ENCODE assay signal across 12 cellular contexts in the genomic region with DNA sequence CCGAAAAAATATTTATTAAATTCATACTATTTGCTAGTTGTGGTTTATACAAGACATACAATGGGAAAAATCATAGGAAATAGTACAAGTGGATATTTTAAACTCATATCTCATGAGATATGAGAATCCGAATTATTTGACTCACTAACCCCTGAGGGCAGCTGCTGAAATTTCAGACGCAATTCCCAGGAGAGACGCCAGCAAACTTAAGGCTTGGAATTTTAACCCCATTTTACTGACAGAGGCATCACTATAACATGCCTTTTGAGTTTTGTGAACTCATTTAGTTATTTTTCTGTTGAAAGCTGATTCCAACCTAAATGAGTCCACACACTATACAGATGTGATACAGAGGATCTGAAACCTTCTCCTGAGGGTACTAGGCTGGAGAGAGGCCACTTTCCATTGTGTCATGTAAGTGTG. TPM values are rescaled to one million over a fixed set of nuclear protein-coding genes. Genes with fewer than 3 reads are reported as not detected.
DNase-seq lines count a peak whose midpoint lies in the region; ATAC-seq and TF ChIP-seq lines count a peak whose summit lies in the region.
"Had no signal": no experiment of that assay in that cellular context is flagged by ENCODE, and none has a peak within 500 bp of the region (broad histone marks: within the 10 kb centered on the region; RNA-seq: fewer than 3 reads in every experiment).

No MANE protein-coding gene starts in this region.

- H3K9me3 ChIP-seq in esophagus squamous epithelium (no peaks in the 10 kb centered on the region), neural progenitor cell (ENCODE audit: low read depth) (no peaks in the 10 kb centered on the region)
- H3K9me3 ChIP-seq: BLaER1 had no signal

- H3K9me3 Mint-ChIP-seq in neural progenitor cell, result no peaks in the 10 kb centered on the region
- no peaks in the 10 kb centered on the region for H3K9me3 Mint-ChIP-seq in stimulated activated naive B cell treated with anti-CD40 and anti-IgM and Interleukin-4, amounts not matched to agents 10 μg/mL and 1 μg/mL and 100 μg/mL, for 72 hours

- H3K79me2 ChIP-seq in neural progenitor cell (ENCODE audit: low read depth), result no peaks in the 10 kb centered on the region

- H3K4me3 Mint-ChIP-seq in neural progenitor cell, result no peak overlapping the region
- H3K4me3 Mint-ChIP-seq in stimulated activated naive B cell treated with anti-CD40 and anti-IgM and Interleukin-4, amounts not matched to agents 10 μg/mL and 1 μg/mL and 100 μg/mL, for 72 hours, result no peak overlapping the region

- no peaks in the 10 kb centered on the region for H3K36me3 Mint-ChIP-seq in neural progenitor cell
- H3K36me3 Mint-ChIP-seq in stimulated activated naive B cell treated with anti-CD40 and anti-IgM and Interleukin-4, amounts not matched to agents 10 μg/mL and 1 μg/mL and 100 μg/mL, for 72 hours, result no peaks in the 10 kb centered on the region

- H3K27ac Mint-ChIP-seq in neural progenitor cell, result no peak overlapping the region
- no peak overlapping the region for H3K27ac Mint-ChIP-seq in stimulated activated naive B cell treated with anti-CD40 and anti-IgM and Interleukin-4, amounts not matched to agents 10 μg/mL and 1 μg/mL and 100 μg/mL, for 72 hours

- no peak overlapping the region for H3K9ac ChIP-seq in neural progenitor cell
- H3K9ac ChIP-seq: BLaER1 had no signal

- 33 to 34% methylated on average over 4 of the region's 4 CpGs for WGBS in esophagus squamous epithelium, 2 donors

- no peak for ATAC-seq in HG02973 (IDR thresholded peaks at IDR 0.05; ENCODE audit: unreplicated experiment)
- no peak for ATAC-seq in stimulated activated naive B cell treated with anti-CD40 and anti-IgM and Interleukin-4, amounts not matched to agents 10 μg/mL and 1 μg/mL and 100 μg/mL, for 72 hours (replicated peaks)

- H2AFZ ChIP-seq in neural progenitor cell (replicated peaks), result peak overlapping the region; percentile 95

- intact Hi-C loops in esophagus squamous epithelium (cut with DNase I), result no loop called here

- H3F3A ChIP-seq in neural progenitor cell (ENCODE audit: low read depth), result no peaks in the 10 kb centered on the region

- H3K4me1 ChIP-seq in esophagus squamous epithelium (peaks cover 0 to 22% (median 8%) of the 10 kb centered on the region in 3 donors), neural progenitor cell (no peaks in the 10 kb centered on the region)
- H3K4me1 ChIP-seq: BLaER1 had no signal

- no peaks in the 10 kb centered on the region for H3K27me3 Mint-ChIP-seq in neural progenitor cell (ENCODE audit: insufficient read depth, low read depth)
- H3K27me3 Mint-ChIP-seq in stimulated activated naive B cell treated with anti-CD40 and anti-IgM and Interleukin-4, amounts not matched to agents 10 μg/mL and 1 μg/mL and 100 μg/mL, for 72 hours, result peaks cover 3 to 18% of the 10 kb centered on the region in 2 donors

- H3K27ac ChIP-seq in esophagus squamous epithelium (peak overlapping the region in 3 of 4 donors; percentile 23 to 59 (median 56)), neural progenitor cell (no peak overlapping the region)
- H3K27ac ChIP-seq: BLaER1 had no signal

- H3K4me3 ChIP-seq in esophagus squamous epithelium, result no peak overlapping the region
- no peak overlapping the region for H3K4me3 ChIP-seq in neural progenitor cell
- H3K4me3 ChIP-seq: BLaER1 had no signal

- H3K4me2 ChIP-seq in neural progenitor cell, result no peak overlapping the region
- H3K4me2 ChIP-seq: BLaER1 had no signal

- no peaks in the 10 kb centered on the region for H3K36me3 ChIP-seq in esophagus squamous epithelium
- H3K36me3 ChIP-seq in neural progenitor cell, result no peaks in the 10 kb centered on the region
- H3K36me3 ChIP-seq: BLaER1 had no signal

- H3K4me1 Mint-ChIP-seq in neural progenitor cell, result no peaks in the 10 kb centered on the region
- peaks cover 2 to 5% of the 10 kb centered on the region in 2 donors for H3K4me1 Mint-ChIP-seq in stimulated activated naive B cell treated with anti-CD40 and anti-IgM and Interleukin-4, amounts not matched to agents 10 μg/mL and 1 μg/mL and 100 μg/mL, for 72 hours

- H3K27me3 ChIP-seq in esophagus squamous epithelium (no peaks in the 10 kb centered on the region), neural progenitor cell (no peaks in the 10 kb centered on the region)
- H3K27me3 ChIP-seq: BLaER1 had no signal

- DNase-seq in AG20443 (ENCODE audit: low spot score), result peak; percentile 22
- DNase-seq in M059J (ENCODE audit: low read depth), result peak; percentile 26
- DNase-seq in esophagus squamous epithelium (lab: John Stamatoyannopoulos, UW), result no peak
- no peak for DNase-seq in neural progenitor cell (ENCODE audit: low spot score)
- no peak for DNase-seq in RPMI8226
- DNase-seq in NCI-H2196 (lab: John Stamatoyannopoulos, UW; ENCODE audit: unreplicated experiment), result no peak
- no peak for DNase-seq in stimulated activated naive B cell treated with anti-CD40 and anti-IgM and Interleukin-4, amounts not matched to agents 10 μg/mL and 1 μg/mL and 100 μg/mL, for 72 hours
- DNase-seq: activated CD8-positive, alpha-beta memory T cell treated with anti-CD3 and anti-CD28 coated beads, Interleukin-2, amount 50 U/mL, for 48 hours; NCI-H748 treated with DMSO at 0.1 percent for 48 hours; T1000 had no signal

- TF ChIP-seq POLR2A in esophagus squamous epithelium (IDR thresholded peaks at IDR 0.05), result no peak

- no peaks in the 10 kb centered on the region for H4K20me1 ChIP-seq in neural progenitor cell (ENCODE audit: low read depth)
- H4K20me1 ChIP-seq: BLaER1 had no signal

- TF ChIP-seq CTCF in esophagus squamous epithelium (IDR thresholded peaks at IDR 0.05), result no peak
- TF ChIP-seq CTCF in neural progenitor cell (IDR thresholded peaks at IDR 0.05), result no peak

RNA-seq across cellular contexts. Expression of a gene that starts 5.9 kb away (rescaled TPM):
- total RNA-seq in M059J (2014; rRNA removed; shearing (Covaris generic)), result not detected in 2 replicates
- total RNA-seq in esophagus squamous epithelium (not detected), neural progenitor cell (ENCODE audit: low replicate concordance) (not detected in 2 replicates)

Comparison
In these comparisons a context has a peak if more than half of its experiments do, and no peak if none do; other contexts are left out.
1. DNase-seq: peak in AG20443 (single experiment) and M059J (single experiment); none in esophagus squamous epithelium (single experiment), neural progenitor cell (single experiment), RPMI8226 (single experiment), NCI-H2196 (single experiment) and stimulated activated naive B cell treated with anti-CD40 and anti-IgM and Interleukin-4, amounts not matched to agents 10 μg/mL and 1 μg/mL and 100 μg/mL, for 72 hours (single experiment).